In the genomic region with DNA sequence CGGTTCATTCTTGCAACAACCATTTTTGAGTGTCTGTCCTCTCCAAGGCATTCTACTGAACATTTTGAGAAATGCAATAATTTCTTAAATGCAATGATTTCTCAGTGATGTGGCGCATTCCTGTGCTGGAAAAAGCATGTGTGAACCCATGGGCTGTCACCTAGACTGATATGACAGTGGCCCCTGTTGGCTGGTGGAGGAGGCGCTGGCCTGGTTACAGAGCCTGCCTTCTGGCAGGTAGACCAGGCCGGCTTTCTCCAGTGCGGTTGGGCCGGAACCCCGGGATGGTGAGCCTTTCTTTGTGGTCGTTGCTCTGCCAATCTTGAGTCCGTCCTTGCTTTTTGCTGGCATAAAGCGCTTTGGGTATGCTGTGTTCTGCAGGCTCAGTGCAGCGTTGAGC, we compare ENCODE assay signal across 9 cellular contexts. TPM values are rescaled to one million over a fixed set of nuclear protein-coding genes. Genes with fewer than 3 reads are reported as not detected.
DNase-seq lines count a peak whose midpoint lies in the region; ATAC-seq lines count a peak whose summit lies in the region.
"Had no signal": no experiment of that assay in that cellular context is flagged by ENCODE, and none has a peak within 500 bp of the region (broad histone marks: within the 10 kb centered on the region; RNA-seq: fewer than 3 reads in every experiment).

No MANE protein-coding gene starts in this region.

- intact Hi-C loops in sciatic nerve (cut with DNase I) = no loop called here

- peaks cover 26 to 67% (median 50%) of the 10 kb centered on the region in 4 donors for H3K4me1 Mint-ChIP-seq in CD4-positive, CD25-positive, alpha-beta regulatory T cell

- H3K27me3 ChIP-seq in CD4-positive, CD25-positive, alpha-beta regulatory T cell (ENCODE audit: control insufficient read depth, insufficient read depth, low read length) = no peaks in the 10 kb centered on the region
- H3K27me3 ChIP-seq in H7 (ENCODE audit: control insufficient read depth, insufficient read depth, low read length) (no peaks in the 10 kb centered on the region), HAP-1 (ENCODE audit: low read depth) (no peaks in the 10 kb centered on the region)

- peak overlapping the region; percentile 70 to 94 (median 89) for H3K27ac Mint-ChIP-seq in CD4-positive, CD25-positive, alpha-beta regulatory T cell

- H3K4me1 ChIP-seq in CD4-positive, CD25-positive, alpha-beta regulatory T cell (ENCODE audit: control insufficient read depth, insufficient read depth, low read length, poor library complexity, severe bottlenecking) = peaks cover 23% of the 10 kb centered on the region
- H3K4me1 ChIP-seq in HAP-1 = peaks cover 4% of the 10 kb centered on the region

- H3K27ac ChIP-seq in CD4-positive, CD25-positive, alpha-beta regulatory T cell (ENCODE audit: insufficient read depth, low read length, poor library complexity, severe bottlenecking) = no peak overlapping the region

- H3K27me3 Mint-ChIP-seq in CD4-positive, CD25-positive, alpha-beta regulatory T cell = no peaks in the 10 kb centered on the region
- H3K27me3 Mint-ChIP-seq: naive B cell had no signal

- no peaks in the 10 kb centered on the region for H3K36me3 ChIP-seq in CD4-positive, CD25-positive, alpha-beta regulatory T cell (ENCODE audit: control insufficient read depth, insufficient read depth, low read length)
- no peaks in the 10 kb centered on the region for H3K36me3 ChIP-seq in H7 (replicated peaks; ENCODE audit: control insufficient read depth, insufficient read depth, low read length)
- H3K36me3 ChIP-seq in HAP-1 (replicated peaks) = no peaks in the 10 kb centered on the region

- H3K36me3 Mint-ChIP-seq in CD4-positive, CD25-positive, alpha-beta regulatory T cell = peaks cover 5% of the 10 kb centered on the region
- H3K36me3 Mint-ChIP-seq: naive B cell had no signal

- H3K9me3 ChIP-seq in CD4-positive, CD25-positive, alpha-beta regulatory T cell (ENCODE audit: control insufficient read depth in 2 of 2, low read length in 2 of 2) = no peaks in the 10 kb centered on the region
- no peaks in the 10 kb centered on the region for H3K9me3 ChIP-seq in HAP-1

- H3K4me3 Mint-ChIP-seq in CD4-positive, CD25-positive, alpha-beta regulatory T cell = no peak overlapping the region
- H3K4me3 Mint-ChIP-seq: naive B cell had no signal

- no peak for DNase-seq in CD4-positive, CD25-positive, alpha-beta regulatory T cell
- peak; percentile 85 for DNase-seq in H7
- DNase-seq in activated naive CD4-positive, alpha-beta T cell treated with anti-CD3 and anti-CD28 coated beads, Interleukin-2, amount 50 U/mL, for 16 hours = peak; percentile 44
- peak; percentile 61 for DNase-seq in kidney tubule cell (ENCODE audit: low spot score)
- no peak for DNase-seq in amniotic stem cell (lab: John Stamatoyannopoulos, UW)
- DNase-seq in sciatic nerve (ENCODE audit: low spot score) = no peak
- no peak for DNase-seq in NCI-H2196 (lab: John Stamatoyannopoulos, UW; ENCODE audit: unreplicated experiment)
- no peak for DNase-seq in HAP-1 (ENCODE audit: low spot score in 2 of 2)
- DNase-seq: naive B cell had no signal

- ATAC-seq in CD4-positive, CD25-positive, alpha-beta regulatory T cell (ENCODE audit: low read depth in 2 of 2) = peak in 1 of 2 donors; percentile 15
- no peak for ATAC-seq in sciatic nerve

- in situ Hi-C loops in HAP-1 (cut with MboI; ENCODE audit: low sequenced_read_pairs) = no loop called here

- H3K9me3 Mint-ChIP-seq in CD4-positive, CD25-positive, alpha-beta regulatory T cell = no peaks in the 10 kb centered on the region

- H3K4me3 ChIP-seq in CD4-positive, CD25-positive, alpha-beta regulatory T cell (ENCODE audit: low read depth, low read length) = no peak overlapping the region
- H3K4me3 ChIP-seq in H7 (ENCODE audit: insufficient read depth, low read depth, low read length) (no peak overlapping the region), HAP-1 (no peak overlapping the region)

RNA-seq across cellular contexts. Expression of a gene that starts 33.7 kb away (rescaled TPM):
- 16.4 TPM for total RNA-seq in CD4-positive, CD25-positive, alpha-beta regulatory T cell
- polyA plus RNA-seq in CD4-positive, CD25-positive, alpha-beta regulatory T cell = 1 to 10 TPM; 1.1 to 2.4 (median 1.4) TPM
- total RNA-seq in H7 (2014; rRNA removed; shearing (Covaris generic)) = 4.6 and 8.2 TPM in 2 replicates
- total RNA-seq in sciatic nerve = 25.4 TPM

RNA-seq across cellular contexts. Expression of a gene that starts 35.4 kb away (rescaled TPM):
- total RNA-seq in CD4-positive, CD25-positive, alpha-beta regulatory T cell = 25.5 TPM
- polyA plus RNA-seq in CD4-positive, CD25-positive, alpha-beta regulatory T cell = 10 to 100 TPM; 18.6 to 33.3 (median 25.8) TPM
- total RNA-seq in H7 (2014; rRNA removed; shearing (Covaris generic)) = 16.1 and 18.1 TPM in 2 replicates
- total RNA-seq in sciatic nerve = 31.6 TPM

Comparison
In these comparisons a context has a peak if more than half of its experiments do, and no peak if none do; other contexts are left out.
1. DNase-seq: peak in H7 (single experiment), activated naive CD4-positive, alpha-beta T cell treated with anti-CD3 and anti-CD28 coated beads, Interleukin-2, amount 50 U/mL, for 16 hours (single experiment) and kidney tubule cell (single experiment); none in CD4-positive, CD25-positive, alpha-beta regulatory T cell (0 of 3), amniotic stem cell (single experiment), sciatic nerve (single experiment), NCI-H2196 (single experiment) and HAP-1 (0 of 2).